18 cellular contexts compared by ENCODE assay signal in the genomic region with DNA sequence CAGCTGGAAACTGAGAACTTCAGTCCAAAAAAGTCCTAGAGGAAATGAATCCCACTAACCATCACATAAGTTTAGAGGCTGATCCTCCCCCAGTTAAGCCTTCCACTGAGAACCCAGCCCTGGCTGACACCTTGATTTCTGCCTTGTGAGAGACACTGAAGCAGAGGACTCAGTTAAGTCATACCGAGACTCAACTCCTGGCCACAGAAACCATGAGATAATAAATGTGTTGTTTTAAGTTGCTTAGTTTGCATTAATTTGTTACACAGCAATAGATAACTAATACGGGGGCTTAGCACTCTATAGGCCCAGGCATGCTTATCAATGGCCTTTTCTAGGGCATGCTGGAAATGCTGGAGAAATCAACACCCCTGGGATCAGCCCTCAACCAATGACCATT.
DNase-seq lines count a peak whose midpoint lies in the region; ATAC-seq and TF ChIP-seq lines count a peak whose summit lies in the region.
"Had no signal": no experiment of that assay in that cellular context is flagged by ENCODE, and none has a peak within 500 bp of the region (broad histone marks: within the 10 kb centered on the region; RNA-seq: fewer than 3 reads in every experiment).

No MANE protein-coding gene starts in this region.

- H2AFZ ChIP-seq in OCI-LY3 (ENCODE audit: low read depth, low read length): no peak overlapping the region
- H2AFZ ChIP-seq: GM23248 had no signal

- TF ChIP-seq CTCF in OCI-LY3 (IDR thresholded peaks at IDR 0.05; ENCODE audit: low read depth, low read length): no peak

- no peaks in the 10 kb centered on the region for H3K79me2 ChIP-seq in OCI-LY3 (ENCODE audit: low read length)

- 0 out of 2 replicates have a peak, but pooled peaks cover 3% of the 10 kb centered on the region for H3K9me3 ChIP-seq in OCI-LY3 (ENCODE audit: insufficient read depth, low read length)

- peaks cover 39% of the 10 kb centered on the region for H3K27me3 ChIP-seq in OCI-LY3 (ENCODE audit: low read depth, low read length)

- DNase-seq in epidermal melanocyte (ENCODE audit: insufficient read length, low spot score): no peak
- DNase-seq: activated CD4-positive, alpha-beta memory T cell treated with anti-CD3 and anti-CD28 coated beads for 36 hours; caudate nucleus; effector CD8-positive, alpha-beta T cell; GM23248; kidney; mesenchymal stem cell; NCI-H1930; NCI-H526 treated with DMSO at 0.1 percent for 48 hours; retina had no signal

- H3K4me3 ChIP-seq in OCI-LY3 (ENCODE audit: low read length): no peak overlapping the region
- H3K4me3 ChIP-seq: GM23248 had no signal

- H3K9ac ChIP-seq in OCI-LY3 (ENCODE audit: low read length): no peak overlapping the region
- H3K9ac ChIP-seq: GM23248 had no signal

- ATAC-seq in GM18861 (IDR thresholded peaks at IDR 0.05; ENCODE audit: unreplicated experiment) (peak; percentile 89), GM21423 (IDR thresholded peaks at IDR 0.05; ENCODE audit: unreplicated experiment) (peak; percentile 65), HG02981 (IDR thresholded peaks at IDR 0.05; ENCODE audit: unreplicated experiment) (peak; percentile 73), GM18873 (IDR thresholded peaks at IDR 0.05; ENCODE audit: low FRiP score, unreplicated experiment) (no peak), GM21529 (IDR thresholded peaks at IDR 0.05; ENCODE audit: unreplicated experiment) (no peak)
- ATAC-seq: activated T-helper 17 cell treated with anti-CD3 and anti-CD28 coated beads, Interleukin-2, amount 50 U/mL, for 72 hours; Panc1 had no signal

- peaks cover 11% of the 10 kb centered on the region for H3K4me1 ChIP-seq in OCI-LY3 (ENCODE audit: low read length)

- peak overlapping the region; percentile 14; the same call in 1 of the 2 replicates for H3K4me2 ChIP-seq in OCI-LY3 (ENCODE audit: low read length)

- H4K20me1 ChIP-seq in OCI-LY3 (ENCODE audit: insufficient read depth, low read length): no peaks in the 10 kb centered on the region

- H3K27ac ChIP-seq in OCI-LY3 (ENCODE audit: low read length): no peak overlapping the region
- H3K27ac ChIP-seq: GM23248 had no signal

- no peaks in the 10 kb centered on the region for H3K36me3 ChIP-seq in OCI-LY3 (replicated peaks; ENCODE audit: low read depth, low read length)

Comparison
In these comparisons a context has a peak if more than half of its experiments do, and no peak if none do; other contexts are left out.
1. ATAC-seq: peak in GM18861 (single experiment), GM21423 (single experiment) and HG02981 (single experiment); none in GM18873 (single experiment) and GM21529 (single experiment).